Comparison of ENCODE assay signal across 12 cellular contexts in the genomic region with DNA sequence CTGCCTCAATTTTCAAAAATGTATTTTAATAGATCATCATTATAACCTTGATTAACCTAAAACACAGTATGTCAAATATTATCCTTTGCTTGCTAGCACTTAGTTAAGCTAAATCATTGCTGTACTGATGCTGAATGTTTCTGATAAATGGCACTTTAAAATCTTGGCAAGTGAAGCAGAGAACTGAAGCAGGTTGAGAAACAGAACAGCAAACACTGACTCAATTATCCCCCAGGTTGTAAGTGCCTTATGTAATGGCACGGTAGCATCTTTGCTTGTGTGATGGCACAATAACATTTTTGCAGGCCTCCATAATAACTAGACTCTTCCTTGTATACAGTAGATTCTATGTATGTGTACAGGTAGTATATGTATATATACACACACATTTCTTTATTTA. TPM values are rescaled to one million over a fixed set of nuclear protein-coding genes. Genes with fewer than 3 reads are reported as not detected.
DNase-seq lines count a peak whose midpoint lies in the region; ATAC-seq, FAIRE-seq and TF ChIP-seq lines count a peak whose summit lies in the region.
"Had no signal": no experiment of that assay in that cellular context is flagged by ENCODE, and none has a peak within 500 bp of the region (broad histone marks: within the 10 kb centered on the region; RNA-seq: fewer than 3 reads in every experiment).

No MANE protein-coding gene starts in this region.

- no peak for FAIRE-seq in bronchial epithelial cell (lab: Jason Lieb, UNC)

- H3K27me3 ChIP-seq in bronchial epithelial cell (ENCODE audit: control insufficient read depth, insufficient read depth, low read length), result peaks cover 1% of the 10 kb centered on the region
- H3K27me3 ChIP-seq: SJCRH30 had no signal

- H3K36me3 ChIP-seq in bronchial epithelial cell (ENCODE audit: control insufficient read depth, insufficient read depth, low read length), result no peaks in the 10 kb centered on the region
- H3K36me3 ChIP-seq: SJCRH30 had no signal

- peaks cover 88% of the 10 kb centered on the region for H3K4me1 Mint-ChIP-seq in stimulated activated naive CD8-positive, alpha-beta T cell treated with anti-CD3 and anti-CD28 coated beads, Interleukin-15, Interleukin-2, amounts not matched to agents 100 ng/mL and 50 ng/mL, for 24 hours (ENCODE audit: low read depth)

- DNase-seq in NCI-H446 treated with DMSO at 0.1 percent for 48 hours (lab: John Stamatoyannopoulos, UW) (peak; percentile 11), NCI-H446 (lab: John Stamatoyannopoulos, UW) (no peak), bronchial epithelial cell (ENCODE audit: low read depth) (peak; percentile 16), DMS79 (lab: John Stamatoyannopoulos, UW) (no peak), NCI-H524 treated with DMSO at 0.1 percent for 48 hours (lab: John Stamatoyannopoulos, UW) (no peak)
- DNase-seq in stimulated activated naive CD8-positive, alpha-beta T cell treated with anti-CD3 and anti-CD28 coated beads, Interleukin-15, Interleukin-2, amounts not matched to agents 100 U/mL and 50 U/mL, for 24 hours, result no peak
- DNase-seq: MV-4-11 had no signal

- peaks cover 30% of the 10 kb centered on the region for H3K36me3 Mint-ChIP-seq in stimulated activated naive CD8-positive, alpha-beta T cell treated with anti-CD3 and anti-CD28 coated beads, Interleukin-15, Interleukin-2, amounts not matched to agents 100 ng/mL and 50 ng/mL, for 24 hours (ENCODE audit: low read depth)

- TF ChIP-seq CTCF in bronchial epithelial cell (IDR thresholded peaks at IDR 0.05; ENCODE audit: insufficient read depth, low read length, severe bottlenecking), result no peak

- no peak overlapping the region for H3K4me3 ChIP-seq in bronchial epithelial cell (ENCODE audit: low read depth, low read length)
- H3K4me3 ChIP-seq: SJCRH30 had no signal

- no peaks in the 10 kb centered on the region for H3K9me3 Mint-ChIP-seq in stimulated activated naive CD8-positive, alpha-beta T cell treated with anti-CD3 and anti-CD28 coated beads, Interleukin-15, Interleukin-2, amounts not matched to agents 100 ng/mL and 50 ng/mL, for 24 hours

- ATAC-seq in stimulated activated naive CD8-positive, alpha-beta T cell treated with anti-CD3 and anti-CD28 coated beads, Interleukin-15, Interleukin-2, amounts not matched to agents 100 U/mL and 50 U/mL, for 24 hours, result no peak

- H3K4me3 Mint-ChIP-seq in stimulated activated naive CD8-positive, alpha-beta T cell treated with anti-CD3 and anti-CD28 coated beads, Interleukin-15, Interleukin-2, amounts not matched to agents 100 ng/mL and 50 ng/mL, for 24 hours, result no peak overlapping the region

- H3K27me3 Mint-ChIP-seq in stimulated activated naive CD8-positive, alpha-beta T cell treated with anti-CD3 and anti-CD28 coated beads, Interleukin-15, Interleukin-2, amounts not matched to agents 100 ng/mL and 50 ng/mL, for 24 hours, result no peaks in the 10 kb centered on the region

- peak overlapping the region; percentile 29 for H3K27ac Mint-ChIP-seq in stimulated activated naive CD8-positive, alpha-beta T cell treated with anti-CD3 and anti-CD28 coated beads, Interleukin-15, Interleukin-2, amounts not matched to agents 100 ng/mL and 50 ng/mL, for 24 hours

RNA-seq across cellular contexts. Expression of gene ARHGAP15, which starts 33.8 kb away (rescaled TPM):
- 0.13 TPM in 1 of 2 replicates, not detected in the other for total RNA-seq in bronchial epithelial cell
- total RNA-seq: A673, H1, PC-3 had no signal

Comparison
In these comparisons a context has a peak if more than half of its experiments do, and no peak if none do; other contexts are left out.
1. DNase-seq: peak in NCI-H446 treated with DMSO at 0.1 percent for 48 hours (single experiment) and bronchial epithelial cell (single experiment); none in NCI-H446 (0 of 2), stimulated activated naive CD8-positive, alpha-beta T cell treated with anti-CD3 and anti-CD28 coated beads, Interleukin-15, Interleukin-2, amounts not matched to agents 100 U/mL and 50 U/mL, for 24 hours (single experiment), DMS79 (single experiment) and NCI-H524 treated with DMSO at 0.1 percent for 48 hours (single experiment).